1 cellular context compared by ENCODE assay signal in the genomic region with DNA sequence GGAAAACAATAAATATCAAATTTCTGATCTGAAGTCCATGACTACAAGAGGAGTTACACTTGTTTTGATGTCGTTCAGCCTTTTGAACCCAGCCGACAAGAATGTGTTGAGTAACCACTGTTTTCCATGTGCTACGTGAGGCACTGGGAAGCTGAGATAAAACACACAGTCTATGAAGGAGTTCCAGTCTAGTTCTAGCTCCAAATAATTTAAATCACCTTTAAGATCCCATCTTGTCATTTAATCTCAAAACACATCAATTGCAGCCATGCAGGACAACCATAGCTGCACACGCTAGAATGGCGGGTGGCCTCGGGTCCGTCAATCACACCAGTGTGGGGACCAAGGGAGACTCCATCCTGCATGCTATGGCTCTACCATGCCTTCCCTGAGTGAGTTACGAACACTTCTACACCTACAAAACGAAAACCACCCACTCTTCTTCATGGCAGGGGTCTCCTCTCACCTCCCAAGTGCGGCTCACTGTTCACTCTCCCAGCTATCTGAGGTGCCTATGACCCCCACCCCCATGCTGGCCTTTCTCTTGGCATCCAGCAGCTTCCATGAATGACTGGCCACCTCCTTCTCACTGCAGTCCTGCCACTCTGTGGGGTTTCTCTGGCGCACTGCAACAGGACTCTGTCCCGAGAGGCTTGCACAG.
A peak's percentile ranks its signal among the peaks of the same experiment; 100 is the strongest.
TF ChIP-seq lines count a peak whose summit lies in the region.

No MANE protein-coding gene starts in this region.

TF ChIP-seq in HepG2, 621 proteins besides CTCF, POLR2A, EP300 and RAD21 (continued from another document and continues in another):
- TF ChIP-seq, protein P1, sequence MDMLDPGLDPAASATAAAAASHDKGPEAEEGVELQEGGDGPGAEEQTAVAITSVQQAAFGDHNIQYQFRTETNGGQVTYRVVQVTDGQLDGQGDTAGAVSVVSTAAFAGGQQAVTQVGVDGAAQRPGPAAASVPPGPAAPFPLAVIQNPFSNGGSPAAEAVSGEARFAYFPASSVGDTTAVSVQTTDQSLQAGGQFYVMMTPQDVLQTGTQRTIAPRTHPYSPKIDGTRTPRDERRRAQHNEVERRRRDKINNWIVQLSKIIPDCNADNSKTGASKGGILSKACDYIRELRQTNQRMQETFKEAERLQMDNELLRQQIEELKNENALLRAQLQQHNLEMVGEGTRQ (IDR thresholded peaks at IDR 0.05; ENCODE audit: low read depth, low read length): no peak
- TF ChIP-seq, protein P1 (CRISPR knock-in tag; IDR thresholded peaks at IDR 0.05; ENCODE audit: borderline replicate concordance): no peak
- TF ChIP-seq ZNF432 (CRISPR knock-in tag; IDR thresholded peaks at IDR 0.05; ENCODE audit: borderline replicate concordance): no peak
- no peak for TF ChIP-seq SMARCE1 (IDR thresholded peaks at IDR 0.05; ENCODE audit: borderline replicate concordance)
- peak; percentile 81 for TF ChIP-seq SAP130 (CRISPR knock-in tag; IDR thresholded peaks at IDR 0.05; ENCODE audit: low read depth)
- TF ChIP-seq ZKSCAN8 (CRISPR knock-in tag; IDR thresholded peaks at IDR 0.05; ENCODE audit: borderline replicate concordance): 0 out of 2 replicates have a peak, but pooled peaks have one; percentile 39
- TF ChIP-seq RARA (CRISPR knock-in tag; IDR thresholded peaks at IDR 0.05): peak; percentile 83
- no peak for TF ChIP-seq PITX1 (CRISPR knock-in tag; IDR thresholded peaks at IDR 0.05)
- no peak for TF ChIP-seq ZNF7 (CRISPR knock-in tag; IDR thresholded peaks at IDR 0.05)
- TF ChIP-seq ZBTB1 (CRISPR knock-in tag; IDR thresholded peaks at IDR 0.05; ENCODE audit: borderline replicate concordance): no peak
- TF ChIP-seq ZNF558 (CRISPR knock-in tag; IDR thresholded peaks at IDR 0.05; ENCODE audit: borderline replicate concordance): no peak
- TF ChIP-seq, protein P2, sequence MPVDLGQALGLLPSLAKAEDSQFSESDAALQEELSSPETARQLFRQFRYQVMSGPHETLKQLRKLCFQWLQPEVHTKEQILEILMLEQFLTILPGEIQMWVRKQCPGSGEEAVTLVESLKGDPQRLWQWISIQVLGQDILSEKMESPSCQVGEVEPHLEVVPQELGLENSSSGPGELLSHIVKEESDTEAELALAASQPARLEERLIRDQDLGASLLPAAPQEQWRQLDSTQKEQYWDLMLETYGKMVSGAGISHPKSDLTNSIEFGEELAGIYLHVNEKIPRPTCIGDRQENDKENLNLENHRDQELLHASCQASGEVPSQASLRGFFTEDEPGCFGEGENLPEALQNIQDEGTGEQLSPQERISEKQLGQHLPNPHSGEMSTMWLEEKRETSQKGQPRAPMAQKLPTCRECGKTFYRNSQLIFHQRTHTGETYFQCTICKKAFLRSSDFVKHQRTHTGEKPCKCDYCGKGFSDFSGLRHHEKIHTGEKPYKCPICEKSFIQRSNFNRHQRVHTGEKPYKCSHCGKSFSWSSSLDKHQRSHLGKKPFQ (CRISPR knock-in tag; IDR thresholded peaks at IDR 0.05; ENCODE audit: insufficient replicate concordance): peak; percentile 79
- TF ChIP-seq, protein P3, sequence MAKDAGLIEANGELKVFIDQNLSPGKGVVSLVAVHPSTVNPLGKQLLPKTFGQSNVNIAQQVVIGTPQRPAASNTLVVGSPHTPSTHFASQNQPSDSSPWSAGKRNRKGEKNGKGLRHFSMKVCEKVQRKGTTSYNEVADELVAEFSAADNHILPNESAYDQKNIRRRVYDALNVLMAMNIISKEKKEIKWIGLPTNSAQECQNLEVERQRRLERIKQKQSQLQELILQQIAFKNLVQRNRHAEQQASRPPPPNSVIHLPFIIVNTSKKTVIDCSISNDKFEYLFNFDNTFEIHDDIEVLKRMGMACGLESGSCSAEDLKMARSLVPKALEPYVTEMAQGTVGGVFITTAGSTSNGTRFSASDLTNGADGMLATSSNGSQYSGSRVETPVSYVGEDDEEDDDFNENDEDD (CRISPR knock-in tag; IDR thresholded peaks at IDR 0.05; ENCODE audit: borderline replicate concordance): peak; percentile 44; the same call in 1 of the 2 replicates
- TF ChIP-seq POGZ (CRISPR knock-in tag; IDR thresholded peaks at IDR 0.05): peak; percentile 50
- TF ChIP-seq, protein P4, sequence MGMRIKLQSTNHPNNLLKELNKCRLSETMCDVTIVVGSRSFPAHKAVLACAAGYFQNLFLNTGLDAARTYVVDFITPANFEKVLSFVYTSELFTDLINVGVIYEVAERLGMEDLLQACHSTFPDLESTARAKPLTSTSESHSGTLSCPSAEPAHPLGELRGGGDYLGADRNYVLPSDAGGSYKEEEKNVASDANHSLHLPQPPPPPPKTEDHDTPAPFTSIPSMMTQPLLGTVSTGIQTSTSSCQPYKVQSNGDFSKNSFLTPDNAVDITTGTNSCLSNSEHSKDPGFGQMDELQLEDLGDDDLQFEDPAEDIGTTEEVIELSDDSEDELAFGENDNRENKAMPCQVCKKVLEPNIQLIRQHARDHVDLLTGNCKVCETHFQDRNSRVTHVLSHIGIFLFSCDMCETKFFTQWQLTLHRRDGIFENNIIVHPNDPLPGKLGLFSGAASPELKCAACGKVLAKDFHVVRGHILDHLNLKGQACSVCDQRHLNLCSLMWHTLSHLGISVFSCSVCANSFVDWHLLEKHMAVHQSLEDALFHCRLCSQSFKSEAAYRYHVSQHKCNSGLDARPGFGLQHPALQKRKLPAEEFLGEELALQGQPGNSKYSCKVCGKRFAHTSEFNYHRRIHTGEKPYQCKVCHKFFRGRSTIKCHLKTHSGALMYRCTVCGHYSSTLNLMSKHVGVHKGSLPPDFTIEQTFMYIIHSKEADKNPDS (CRISPR knock-in tag; IDR thresholded peaks at IDR 0.05): no peak
- TF ChIP-seq ZNF839 (CRISPR knock-in tag; IDR thresholded peaks at IDR 0.05; ENCODE audit: borderline replicate concordance): no peak
- no peak for TF ChIP-seq SOX6 (IDR thresholded peaks at IDR 0.05)
- peak; percentile 80 for TF ChIP-seq SOX6 (CRISPR knock-in tag; IDR thresholded peaks at IDR 0.05)
- TF ChIP-seq ZNF30 (CRISPR knock-in tag; IDR thresholded peaks at IDR 0.05): no peak
- TF ChIP-seq HIVEP1 (CRISPR knock-in tag; IDR thresholded peaks at IDR 0.05): no peak
- TF ChIP-seq, protein P5, sequence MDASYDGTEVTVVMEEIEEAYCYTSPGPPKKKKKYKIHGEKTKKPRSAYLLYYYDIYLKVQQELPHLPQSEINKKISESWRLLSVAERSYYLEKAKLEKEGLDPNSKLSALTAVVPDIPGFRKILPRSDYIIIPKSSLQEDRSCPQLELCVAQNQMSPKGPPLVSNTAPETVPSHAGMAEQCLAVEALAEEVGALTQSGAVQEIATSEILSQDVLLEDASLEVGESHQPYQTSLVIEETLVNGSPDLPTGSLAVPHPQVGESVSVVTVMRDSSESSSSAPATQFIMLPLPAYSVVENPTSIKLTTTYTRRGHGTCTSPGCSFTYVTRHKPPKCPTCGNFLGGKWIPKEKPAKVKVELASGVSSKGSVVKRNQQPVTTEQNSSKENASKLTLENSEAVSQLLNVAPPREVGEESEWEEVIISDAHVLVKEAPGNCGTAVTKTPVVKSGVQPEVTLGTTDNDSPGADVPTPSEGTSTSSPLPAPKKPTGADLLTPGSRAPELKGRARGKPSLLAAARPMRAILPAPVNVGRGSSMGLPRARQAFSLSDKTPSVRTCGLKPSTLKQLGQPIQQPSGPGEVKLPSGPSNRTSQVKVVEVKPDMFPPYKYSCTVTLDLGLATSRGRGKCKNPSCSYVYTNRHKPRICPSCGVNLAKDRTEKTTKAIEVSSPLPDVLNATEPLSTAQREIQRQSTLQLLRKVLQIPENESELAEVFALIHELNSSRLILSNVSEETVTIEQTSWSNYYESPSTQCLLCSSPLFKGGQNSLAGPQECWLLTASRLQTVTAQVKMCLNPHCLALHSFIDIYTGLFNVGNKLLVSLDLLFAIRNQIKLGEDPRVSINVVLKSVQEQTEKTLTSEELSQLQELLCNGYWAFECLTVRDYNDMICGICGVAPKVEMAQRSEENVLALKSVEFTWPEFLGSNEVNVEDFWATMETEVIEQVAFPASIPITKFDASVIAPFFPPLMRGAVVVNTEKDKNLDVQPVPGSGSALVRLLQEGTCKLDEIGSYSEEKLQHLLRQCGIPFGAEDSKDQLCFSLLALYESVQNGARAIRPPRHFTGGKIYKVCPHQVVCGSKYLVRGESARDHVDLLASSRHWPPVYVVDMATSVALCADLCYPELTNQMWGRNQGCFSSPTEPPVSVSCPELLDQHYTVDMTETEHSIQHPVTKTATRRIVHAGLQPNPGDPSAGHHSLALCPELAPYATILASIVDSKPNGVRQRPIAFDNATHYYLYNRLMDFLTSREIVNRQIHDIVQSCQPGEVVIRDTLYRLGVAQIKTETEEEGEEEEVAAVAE (CRISPR knock-in tag; IDR thresholded peaks at IDR 0.05; ENCODE audit: borderline replicate concordance): no peak
- no peak for TF ChIP-seq ZNF17 (CRISPR knock-in tag; IDR thresholded peaks at IDR 0.05)
- TF ChIP-seq, protein P6, sequence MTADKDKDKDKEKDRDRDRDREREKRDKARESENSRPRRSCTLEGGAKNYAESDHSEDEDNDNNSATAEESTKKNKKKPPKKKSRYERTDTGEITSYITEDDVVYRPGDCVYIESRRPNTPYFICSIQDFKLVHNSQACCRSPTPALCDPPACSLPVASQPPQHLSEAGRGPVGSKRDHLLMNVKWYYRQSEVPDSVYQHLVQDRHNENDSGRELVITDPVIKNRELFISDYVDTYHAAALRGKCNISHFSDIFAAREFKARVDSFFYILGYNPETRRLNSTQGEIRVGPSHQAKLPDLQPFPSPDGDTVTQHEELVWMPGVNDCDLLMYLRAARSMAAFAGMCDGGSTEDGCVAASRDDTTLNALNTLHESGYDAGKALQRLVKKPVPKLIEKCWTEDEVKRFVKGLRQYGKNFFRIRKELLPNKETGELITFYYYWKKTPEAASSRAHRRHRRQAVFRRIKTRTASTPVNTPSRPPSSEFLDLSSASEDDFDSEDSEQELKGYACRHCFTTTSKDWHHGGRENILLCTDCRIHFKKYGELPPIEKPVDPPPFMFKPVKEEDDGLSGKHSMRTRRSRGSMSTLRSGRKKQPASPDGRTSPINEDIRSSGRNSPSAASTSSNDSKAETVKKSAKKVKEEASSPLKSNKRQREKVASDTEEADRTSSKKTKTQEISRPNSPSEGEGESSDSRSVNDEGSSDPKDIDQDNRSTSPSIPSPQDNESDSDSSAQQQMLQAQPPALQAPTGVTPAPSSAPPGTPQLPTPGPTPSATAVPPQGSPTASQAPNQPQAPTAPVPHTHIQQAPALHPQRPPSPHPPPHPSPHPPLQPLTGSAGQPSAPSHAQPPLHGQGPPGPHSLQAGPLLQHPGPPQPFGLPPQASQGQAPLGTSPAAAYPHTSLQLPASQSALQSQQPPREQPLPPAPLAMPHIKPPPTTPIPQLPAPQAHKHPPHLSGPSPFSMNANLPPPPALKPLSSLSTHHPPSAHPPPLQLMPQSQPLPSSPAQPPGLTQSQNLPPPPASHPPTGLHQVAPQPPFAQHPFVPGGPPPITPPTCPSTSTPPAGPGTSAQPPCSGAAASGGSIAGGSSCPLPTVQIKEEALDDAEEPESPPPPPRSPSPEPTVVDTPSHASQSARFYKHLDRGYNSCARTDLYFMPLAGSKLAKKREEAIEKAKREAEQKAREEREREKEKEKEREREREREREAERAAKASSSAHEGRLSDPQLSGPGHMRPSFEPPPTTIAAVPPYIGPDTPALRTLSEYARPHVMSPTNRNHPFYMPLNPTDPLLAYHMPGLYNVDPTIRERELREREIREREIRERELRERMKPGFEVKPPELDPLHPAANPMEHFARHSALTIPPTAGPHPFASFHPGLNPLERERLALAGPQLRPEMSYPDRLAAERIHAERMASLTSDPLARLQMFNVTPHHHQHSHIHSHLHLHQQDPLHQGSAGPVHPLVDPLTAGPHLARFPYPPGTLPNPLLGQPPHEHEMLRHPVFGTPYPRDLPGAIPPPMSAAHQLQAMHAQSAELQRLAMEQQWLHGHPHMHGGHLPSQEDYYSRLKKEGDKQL (CRISPR knock-in tag; IDR thresholded peaks at IDR 0.05; ENCODE audit: low read depth): no peak
- TF ChIP-seq ZNF180 (CRISPR knock-in tag; IDR thresholded peaks at IDR 0.05; ENCODE audit: borderline replicate concordance, low read depth): no peak
- peak; percentile 48; the same call in 1 of the 2 replicates for TF ChIP-seq RCOR2 (CRISPR knock-in tag; IDR thresholded peaks at IDR 0.05)
- TF ChIP-seq NFIC (IDR thresholded peaks at IDR 0.05; ENCODE audit: low read length): peak; percentile 66; the same call in 1 of the 2 replicates
- peak; percentile 28; the same call in 1 of the 2 replicates for TF ChIP-seq TARDBP (CRISPR knock-in tag; IDR thresholded peaks at IDR 0.05)
- TF ChIP-seq, protein P7, sequence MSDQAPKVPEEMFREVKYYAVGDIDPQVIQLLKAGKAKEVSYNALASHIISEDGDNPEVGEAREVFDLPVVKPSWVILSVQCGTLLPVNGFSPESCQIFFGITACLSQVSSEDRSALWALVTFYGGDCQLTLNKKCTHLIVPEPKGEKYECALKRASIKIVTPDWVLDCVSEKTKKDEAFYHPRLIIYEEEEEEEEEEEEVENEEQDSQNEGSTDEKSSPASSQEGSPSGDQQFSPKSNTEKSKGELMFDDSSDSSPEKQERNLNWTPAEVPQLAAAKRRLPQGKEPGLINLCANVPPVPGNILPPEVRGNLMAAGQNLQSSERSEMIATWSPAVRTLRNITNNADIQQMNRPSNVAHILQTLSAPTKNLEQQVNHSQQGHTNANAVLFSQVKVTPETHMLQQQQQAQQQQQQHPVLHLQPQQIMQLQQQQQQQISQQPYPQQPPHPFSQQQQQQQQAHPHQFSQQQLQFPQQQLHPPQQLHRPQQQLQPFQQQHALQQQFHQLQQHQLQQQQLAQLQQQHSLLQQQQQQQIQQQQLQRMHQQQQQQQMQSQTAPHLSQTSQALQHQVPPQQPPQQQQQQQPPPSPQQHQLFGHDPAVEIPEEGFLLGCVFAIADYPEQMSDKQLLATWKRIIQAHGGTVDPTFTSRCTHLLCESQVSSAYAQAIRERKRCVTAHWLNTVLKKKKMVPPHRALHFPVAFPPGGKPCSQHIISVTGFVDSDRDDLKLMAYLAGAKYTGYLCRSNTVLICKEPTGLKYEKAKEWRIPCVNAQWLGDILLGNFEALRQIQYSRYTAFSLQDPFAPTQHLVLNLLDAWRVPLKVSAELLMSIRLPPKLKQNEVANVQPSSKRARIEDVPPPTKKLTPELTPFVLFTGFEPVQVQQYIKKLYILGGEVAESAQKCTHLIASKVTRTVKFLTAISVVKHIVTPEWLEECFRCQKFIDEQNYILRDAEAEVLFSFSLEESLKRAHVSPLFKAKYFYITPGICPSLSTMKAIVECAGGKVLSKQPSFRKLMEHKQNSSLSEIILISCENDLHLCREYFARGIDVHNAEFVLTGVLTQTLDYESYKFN (CRISPR knock-in tag; conservative IDR thresholded peaks at IDR 0.05): peak; percentile 79
- TF ChIP-seq CEBPB (IDR thresholded peaks at IDR 0.05; ENCODE audit: borderline replicate concordance, low read depth, low read length): peak; percentile 78
- peak; percentile 81; the same call in 1 of the 2 replicates for TF ChIP-seq FOXK1 (CRISPR knock-in tag; IDR thresholded peaks at IDR 0.05; ENCODE audit: borderline replicate concordance, low read depth)
- TF ChIP-seq, protein P8, sequence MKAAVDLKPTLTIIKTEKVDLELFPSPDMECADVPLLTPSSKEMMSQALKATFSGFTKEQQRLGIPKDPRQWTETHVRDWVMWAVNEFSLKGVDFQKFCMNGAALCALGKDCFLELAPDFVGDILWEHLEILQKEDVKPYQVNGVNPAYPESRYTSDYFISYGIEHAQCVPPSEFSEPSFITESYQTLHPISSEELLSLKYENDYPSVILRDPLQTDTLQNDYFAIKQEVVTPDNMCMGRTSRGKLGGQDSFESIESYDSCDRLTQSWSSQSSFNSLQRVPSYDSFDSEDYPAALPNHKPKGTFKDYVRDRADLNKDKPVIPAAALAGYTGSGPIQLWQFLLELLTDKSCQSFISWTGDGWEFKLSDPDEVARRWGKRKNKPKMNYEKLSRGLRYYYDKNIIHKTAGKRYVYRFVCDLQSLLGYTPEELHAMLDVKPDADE (CRISPR knock-in tag; IDR thresholded peaks at IDR 0.05): no peak
- 0 out of 2 replicates have a peak, but pooled peaks have one; percentile 17 for TF ChIP-seq ZNF350 (CRISPR knock-in tag; IDR thresholded peaks at IDR 0.05; ENCODE audit: borderline replicate concordance, low read depth)
